ENCODE assay signal across 25 cellular contexts in the genomic region with DNA sequence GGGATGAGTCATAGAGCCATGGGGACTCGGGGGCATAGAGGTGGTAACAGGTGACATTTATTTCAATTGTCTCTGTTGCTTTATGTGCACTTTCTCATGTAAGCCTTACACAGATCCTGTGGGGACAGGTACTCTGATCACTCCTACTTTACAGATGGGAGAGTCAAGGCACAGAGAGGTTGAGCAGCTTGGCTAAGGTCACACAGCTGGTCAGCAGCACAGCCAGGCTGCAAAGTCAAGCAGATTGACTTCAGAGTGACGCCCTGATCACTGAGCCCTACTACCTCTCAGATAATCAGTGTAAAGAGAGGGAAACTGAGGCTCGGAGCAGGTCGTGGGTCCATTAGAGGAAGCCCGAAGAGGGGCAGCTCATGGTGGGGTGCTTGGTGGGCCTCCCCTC. TPM values are rescaled to one million over a fixed set of nuclear protein-coding genes. Genes with fewer than 3 reads are reported as not detected.
A peak's percentile ranks its signal among the peaks of the same experiment; 100 is the strongest.
DNase-seq lines count a peak whose midpoint lies in the region; ATAC-seq, FAIRE-seq and TF ChIP-seq lines count a peak whose summit lies in the region.
"Had no signal": no experiment of that assay in that cellular context is flagged by ENCODE, and none has a peak within 500 bp of the region (broad histone marks: within the 10 kb centered on the region; RNA-seq: fewer than 3 reads in every experiment).

No MANE protein-coding gene starts in this region.

- peak overlapping the region; percentile 54 for H3K27ac Mint-ChIP-seq in stimulated activated effector memory CD8-positive, alpha-beta T cell treated with anti-CD3 and anti-CD28 coated beads, Interleukin-12 subunit alpha, Interleukin-12 subunit beta, amount 100 ng/mL, for 72 hours
- H3K27ac Mint-ChIP-seq: B cell; CD8-positive, alpha-beta T cell; H9; HFFc6 had no signal

- no peak for ATAC-seq in A549
- no peak for ATAC-seq in stimulated activated effector memory CD8-positive, alpha-beta T cell treated with anti-CD3 and anti-CD28 coated beads, Interleukin-12 subunit alpha, Interleukin-12 subunit beta, amount 100 ng/mL, for 72 hours
- ATAC-seq: CD8-positive, alpha-beta T cell; GM12878; HCT116 had no signal

- H3K4me1 ChIP-seq in A549 (no peaks in the 10 kb centered on the region), HEK293 (ENCODE audit: control insufficient read depth, insufficient read depth, low read length) (no peaks in the 10 kb centered on the region)

- CTCF ChIA-PET in A549 (lab: Yijun Ruan, JAX) = no interaction called here
- CTCF ChIA-PET in HEK293 (lab: Yijun Ruan, JAX) = interaction anchor here (1.0 to 1.3 kb wide), 3 partner anchors 9 to 34 kb away, joined by 3 to 7 read pairs (median 3); no protein-coding TSS in a partner anchor

- 48% methylated on average over 5 of the region's 5 CpGs for WGBS in A549 (ENCODE audit: missing lambda C conversion rate)

- DNase-seq in A549 (ENCODE audit: low read depth in 1 of 2, low spot score in 1 of 2) (no peak), bronchial epithelial cell (ENCODE audit: low read depth) (no peak), occipital lobe (lab: John Stamatoyannopoulos, UW) (no peak)
- no peak for DNase-seq in stimulated activated effector memory CD8-positive, alpha-beta T cell treated with anti-CD3 and anti-CD28 coated beads, Interleukin-12 subunit alpha, Interleukin-12 subunit beta, amount 100 ng/mL, for 72 hours (ENCODE audit: low spot score in 2 of 2)
- no peak for DNase-seq in activated naive CD4-positive, alpha-beta T cell (lab: John Stamatoyannopoulos, UW)
- DNase-seq: Caco-2; CD4-positive, CD25-positive, alpha-beta regulatory T cell; CD8-positive, alpha-beta T cell; DMS153; DMS79; EL; GDM1; GM23248; H9; HFFc6 had no signal

- no peak overlapping the region for H3K4me2 ChIP-seq in A549

- peaks cover 41% of the 10 kb centered on the region for H3K4me1 Mint-ChIP-seq in stimulated activated effector memory CD8-positive, alpha-beta T cell treated with anti-CD3 and anti-CD28 coated beads, Interleukin-12 subunit alpha, Interleukin-12 subunit beta, amount 100 ng/mL, for 72 hours
- H3K4me1 Mint-ChIP-seq: B cell had no signal

- POLR2A ChIA-PET in A549 (lab: Yijun Ruan, JAX) (no interaction called here), HEK293 (lab: Yijun Ruan, JAX) (no interaction called here)

- peaks cover 5% of the 10 kb centered on the region for H3K36me3 Mint-ChIP-seq in stimulated activated effector memory CD8-positive, alpha-beta T cell treated with anti-CD3 and anti-CD28 coated beads, Interleukin-12 subunit alpha, Interleukin-12 subunit beta, amount 100 ng/mL, for 72 hours
- H3K36me3 Mint-ChIP-seq: CD4-positive, CD25-positive, alpha-beta regulatory T cell; CD8-positive, alpha-beta T cell had no signal

- TF ChIP-seq CTCF in A549 (IDR thresholded peaks at IDR 0.05) (no peak), HEK293 (tag by site-specific recombination; IDR thresholded peaks at IDR 0.05) (no peak), bronchial epithelial cell (IDR thresholded peaks at IDR 0.05; ENCODE audit: insufficient read depth, low read length, severe bottlenecking) (no peak)

- no peak for TF ChIP-seq POLR2A in A549 (IDR thresholded peaks at IDR 0.05; ENCODE audit: low read length)

- H3K4me3 ChIP-seq in A549 (no peak overlapping the region), HEK293 (ENCODE audit: low read depth, low read length) (no peak overlapping the region), bronchial epithelial cell (ENCODE audit: low read depth, low read length) (no peak overlapping the region)
- H3K4me3 ChIP-seq: BLaER1, GM12878, GM23248 had no signal

- H3K9me3 Mint-ChIP-seq in stimulated activated effector memory CD8-positive, alpha-beta T cell treated with anti-CD3 and anti-CD28 coated beads, Interleukin-12 subunit alpha, Interleukin-12 subunit beta, amount 100 ng/mL, for 72 hours = no peaks in the 10 kb centered on the region
- H3K9me3 Mint-ChIP-seq: CD4-positive, CD25-positive, alpha-beta regulatory T cell; CD8-positive, alpha-beta T cell; H9; HFFc6 had no signal

- TF ChIP-seq RAD21 in A549 (conservative IDR thresholded peaks at IDR 0.05 in 1 of 2, IDR thresholded peaks at IDR 0.05 in 1 of 2) = no peak

- H3K27ac ChIP-seq in A549 (no peak overlapping the region), HEK293 (ENCODE audit: extremely low read depth, low read depth, low read length) (no peak overlapping the region)
- H3K27ac ChIP-seq: BLaER1, C4-2B, GM23248 had no signal

- no peak for FAIRE-seq in A549 (lab: Jason Lieb, UNC)
- peak; percentile 36 for FAIRE-seq in bronchial epithelial cell (lab: Jason Lieb, UNC)
- FAIRE-seq: GM12878, GM19239 had no signal

- H3K36me3 ChIP-seq in HEK293 (ENCODE audit: control insufficient read depth in 2 of 2, insufficient read depth in 1 of 2, low read length in 2 of 2) (no peaks in the 10 kb centered on the region), bronchial epithelial cell (ENCODE audit: control insufficient read depth, insufficient read depth, low read length) (no peaks in the 10 kb centered on the region)
- H3K36me3 ChIP-seq: BLaER1 had no signal

- H3K4me3 Mint-ChIP-seq in stimulated activated effector memory CD8-positive, alpha-beta T cell treated with anti-CD3 and anti-CD28 coated beads, Interleukin-12 subunit alpha, Interleukin-12 subunit beta, amount 100 ng/mL, for 72 hours = no peak overlapping the region
- H3K4me3 Mint-ChIP-seq: B cell; CD4-positive, CD25-positive, alpha-beta regulatory T cell; CD8-positive, alpha-beta T cell; H9; HFFc6 had no signal

- peaks cover 4% of the 10 kb centered on the region for H3K27me3 ChIP-seq in bronchial epithelial cell (ENCODE audit: control insufficient read depth, insufficient read depth, low read length)
- H3K27me3 ChIP-seq: BLaER1 had no signal

- TF ChIP-seq EP300 in A549 (IDR thresholded peaks at IDR 0.05) = no peak

- H3K9me3 ChIP-seq in A549 (no peaks in the 10 kb centered on the region), HEK293 (ENCODE audit: control insufficient read depth, insufficient read depth, low read depth, low read length) (no peaks in the 10 kb centered on the region)
- H3K9me3 ChIP-seq: BLaER1, Caco-2 had no signal

TF ChIP-seq in A549, 52 proteins besides CTCF, POLR2A, EP300 and RAD21 (continues in another document):
- no peak for TF ChIP-seq HDAC2 (IDR thresholded peaks at IDR 0.05)

TF ChIP-seq in HEK293, 187 proteins besides CTCF, POLR2A, EP300 and RAD21:
- TF ChIP-seq ZNF473 (tag by site-specific recombination; IDR thresholded peaks at IDR 0.05) (no peak), YY1 (tag by site-specific recombination; IDR thresholded peaks at IDR 0.05) (no peak), ZSCAN30 (tag by site-specific recombination; IDR thresholded peaks at IDR 0.05) (no peak), ZNF791 (tag by site-specific recombination; IDR thresholded peaks at IDR 0.05) (no peak), ZNF2 (tag by site-specific recombination; IDR thresholded peaks at IDR 0.05) (no peak), ZNF768 (tag by site-specific recombination; IDR thresholded peaks at IDR 0.05) (peak; percentile 94), ZNF248 (tag by site-specific recombination; IDR thresholded peaks at IDR 0.05) (no peak), REPIN1 (tag by site-specific recombination; IDR thresholded peaks at IDR 0.05; ENCODE audit: low read depth) (no peak), ZNF843 (tag by site-specific recombination; IDR thresholded peaks at IDR 0.05) (no peak), SCRT2 (tag by site-specific recombination; IDR thresholded peaks at IDR 0.05) (0 out of 2 replicates have a peak, but pooled peaks have one; percentile 28), MZF1 (tag by site-specific recombination; IDR thresholded peaks at IDR 0.05; ENCODE audit: borderline replicate concordance) (no peak), ZNF202 (tag by site-specific recombination; IDR thresholded peaks at IDR 0.05; ENCODE audit: borderline replicate concordance) (no peak)

RNA-seq across cellular contexts. Expression of gene TMPRSS6, which starts 3.5 kb away (rescaled TPM):
- not detected in 2 replicates for polyA plus RNA-seq in A549 (2011; rRNA removed)
- polyA plus RNA-seq in A549 (2012; cell fraction: cytosol; rRNA removed) = 0.01 TPM in 1 of 2 replicates, not detected in the other
- polyA plus RNA-seq in A549 (2012; cell fraction: nucleus; rRNA removed) = 0.05 TPM in 1 of 2 replicates, not detected in the other
- not detected in 3 replicates for polyA plus RNA-seq in A549 (2017; fragmentation: RNase III; extraction: RNeasy Plus Mini Kit Qiagen cat#74134 plus additional on column Dnase treatment)
- not detected in 2 replicates for polyA minus RNA-seq in A549 (2011; rRNA and poly(A)+ RNA removed)
- not detected in 2 replicates for total RNA-seq in bronchial epithelial cell
- not detected for total RNA-seq in occipital lobe
- total RNA-seq: A172, B cell, GM23248, H4, H9, HFFc6 had no signal
- polyA plus RNA-seq: AG04450 had no signal

RNA-seq across cellular contexts. Expression of gene IL2RB, which starts 43.7 kb away (rescaled TPM):
- polyA plus RNA-seq in A549 (2011; rRNA removed) = 0.05 and 0.14 TPM in 2 replicates
- 0.05 and 0.09 TPM in 2 replicates for polyA plus RNA-seq in A549 (2012; cell fraction: cytosol; rRNA removed)
- polyA plus RNA-seq in A549 (2012; cell fraction: nucleus; rRNA removed) = 0.09 and 0.12 TPM in 2 replicates
- 0.04 to 0.17 TPM (median 0.05 TPM) in 3 replicates for polyA plus RNA-seq in A549 (2017; fragmentation: RNase III; extraction: RNeasy Plus Mini Kit Qiagen cat#74134 plus additional on column Dnase treatment)
- not detected in 2 replicates for polyA minus RNA-seq in A549 (2011; rRNA and poly(A)+ RNA removed)
- not detected in 2 replicates for total RNA-seq in bronchial epithelial cell
- total RNA-seq in occipital lobe = not detected
- total RNA-seq: A172, Caco-2, GM23248, HFFc6 had no signal

RNA-seq across cellular contexts. Expression of gene KCTD17, which starts 54.4 kb away (rescaled TPM):
- polyA plus RNA-seq in A549 (2011; rRNA removed) = 17.7 and 18.7 TPM in 2 replicates
- 23.0 and 35.2 TPM in 2 replicates for polyA plus RNA-seq in A549 (2012; cell fraction: cytosol; rRNA removed)
- 49.7 and 59.1 TPM in 2 replicates for polyA plus RNA-seq in A549 (2012; cell fraction: nucleus; rRNA removed)
- polyA plus RNA-seq in A549 (2017; fragmentation: RNase III; extraction: RNeasy Plus Mini Kit Qiagen cat#74134 plus additional on column Dnase treatment) = 29.5 to 37.1 TPM (median 35.5 TPM) in 3 replicates
- polyA minus RNA-seq in A549 (2011; rRNA and poly(A)+ RNA removed) = 37.0 and 37.9 TPM in 2 replicates
- total RNA-seq in bronchial epithelial cell = 7.4 and 22.3 TPM in 2 replicates
- 22.6 TPM for total RNA-seq in occipital lobe
